Comparison of ENCODE assay signal across 24 cellular contexts in genomic region chr15:68695061-68695595, GRCh38.
"Had no signal": no experiment of that assay in that cellular context is flagged by ENCODE, and none has a peak within 500 bp of the region (broad histone marks: within the 10 kb centered on the region; RNA-seq: fewer than 3 reads in every experiment).

No MANE protein-coding gene starts in this region.

- H3K4me3 ChIP-seq: coronary artery, esophagus squamous epithelium, gastrocnemius medialis, heart right ventricle, mucosa of descending colon, thyroid gland had no signal

- H3K36me3 ChIP-seq: esophagus squamous epithelium, gastrocnemius medialis, heart right ventricle, thyroid gland had no signal

- DNase-seq: activated CD4-positive, alpha-beta memory T cell treated with anti-CD3 and anti-CD28 coated beads for 36 hours; activated CD4-positive, alpha-beta T cell treated with anti-CD3 and anti-CD28 coated beads for 48 hours; activated effector memory CD4-positive, alpha-beta T cell treated with Interleukin-2 at 50 U/mL for 16 hours; activated naive CD4-positive, alpha-beta T cell treated with anti-CD3 and anti-CD28 coated beads for 36 hours; activated naive CD8-positive, alpha-beta T cell treated with anti-CD3 and anti-CD28 coated beads, Interleukin-2, amount 10 ng/mL, durations not matched to agents 7 days and 5 days; activated T-cell treated with anti-CD3 and anti-CD28 coated beads, Interleukin-2, amount 50 U/mL, for 48 hours; amniotic stem cell; cerebellar nuclear complex; endodermal cell; esophagus squamous epithelium; gastrocnemius medialis; heart right ventricle; left colon; mesenchymal stem cell; mucosa of descending colon; nephron progenitor cell; small intestine; stimulated activated CD4-positive, alpha-beta T cell treated with anti-CD3 and anti-CD28 coated beads, Interleukin-4, amount 100 ng/mL, for 1 hour; stimulated activated naive CD4-positive, alpha-beta T cell treated with Interleukin-2 at 50 U/mL for 16 hours; T1000; thyroid gland had no signal

- H3K27me3 ChIP-seq: gastrocnemius medialis, heart right ventricle, thyroid gland had no signal

- ATAC-seq: gastrocnemius medialis, heart right ventricle, left colon, mucosa of descending colon, sciatic nerve had no signal

- FAIRE-seq: keratinocyte, small intestine had no signal

- H3K27ac ChIP-seq: coronary artery, esophagus squamous epithelium, gastrocnemius medialis, heart right ventricle, thyroid gland had no signal

- H3K9me3 ChIP-seq: esophagus squamous epithelium, gastrocnemius medialis, heart right ventricle, mucosa of descending colon, thyroid gland had no signal
